10 cellular contexts compared by ENCODE assay signal in genomic region chr18:62741118-62741566, GRCh38. TPM values are rescaled to one million over a fixed set of nuclear protein-coding genes. Genes with fewer than 3 reads are reported as not detected.
DNase-seq lines count a peak whose midpoint lies in the region; ATAC-seq lines count a peak whose summit lies in the region.
"Had no signal": no experiment of that assay in that cellular context is flagged by ENCODE, and none has a peak within 500 bp of the region (broad histone marks: within the 10 kb centered on the region; RNA-seq: fewer than 3 reads in every experiment).

No MANE protein-coding gene starts in this region.

- intact Hi-C loops in left ventricle myocardium superior (cut with micrococcal nuclease): no loop called here

- ATAC-seq in left ventricle myocardium superior: no peak
- ATAC-seq in GM19324 (IDR thresholded peaks at IDR 0.05; ENCODE audit: low FRiP score, unreplicated experiment): no peak

- peak; percentile 44 for DNase-seq in activated CD4-positive, alpha-beta T cell treated with anti-CD3 and anti-CD28 coated beads for 48 hours
- DNase-seq in activated CD4-positive, alpha-beta T cell treated with anti-CD3 and anti-CD28 coated beads for 1 hour: no peak
- DNase-seq in RPMI7951 (ENCODE audit: low read depth) (peak; percentile 71), fibroblast of gingiva (ENCODE audit: low read depth) (peak; percentile 31), left ventricle myocardium superior (no peak), NCI-H345 (lab: John Stamatoyannopoulos, UW) (no peak)
- peak; percentile 14 for DNase-seq in stimulated activated CD4-positive, alpha-beta T cell treated with anti-CD3 and anti-CD28 coated beads, Interleukin-4, amount 100 ng/mL, for 24 hours
- DNase-seq: kidney glomerular epithelial cell, NCI-H510A treated with DMSO at 0.1 percent for 48 hours had no signal

RNA-seq across cellular contexts. Expression of gene PHLPP1, which starts 25.8 kb away (rescaled TPM):
- total RNA-seq in RPMI7951 (2014; rRNA removed; shearing (Covaris generic)): 4.1 and 4.3 TPM in 2 replicates
- total RNA-seq in left ventricle myocardium superior: 5.9 TPM

Comparison
In these comparisons a context has a peak if more than half of its experiments do, and no peak if none do; other contexts are left out.
1. DNase-seq: peak in activated CD4-positive, alpha-beta T cell treated with anti-CD3 and anti-CD28 coated beads for 48 hours (single experiment), RPMI7951 (single experiment), fibroblast of gingiva (single experiment) and stimulated activated CD4-positive, alpha-beta T cell treated with anti-CD3 and anti-CD28 coated beads, Interleukin-4, amount 100 ng/mL, for 24 hours (single experiment); none in activated CD4-positive, alpha-beta T cell treated with anti-CD3 and anti-CD28 coated beads for 1 hour (single experiment), left ventricle myocardium superior (single experiment) and NCI-H345 (single experiment).